In genomic region chr19:925087-925911, GRCh38 we compare ENCODE assay signal across 8 cellular contexts. TPM values are rescaled to one million over a fixed set of nuclear protein-coding genes. Genes with fewer than 3 reads are reported as not detected.
DNase-seq lines count a peak whose midpoint lies in the region; ATAC-seq and TF ChIP-seq lines count a peak whose summit lies in the region.

No MANE protein-coding gene starts in this region.

- intact Hi-C loops in PC-3 (cut with micrococcal nuclease): loop anchor here (1.0 kb wide), 1 partner anchor 57 kb away; no protein-coding TSS in a partner anchor

- H3K4me2 ChIP-seq in PC-3 (ENCODE audit: low read length): peak overlapping the region; percentile 95

- H3K9me2 ChIP-seq in PC-3 (replicated peaks; ENCODE audit: low read length): no peaks in the 10 kb centered on the region

- no peaks in the 10 kb centered on the region for H4K20me1 ChIP-seq in PC-3 (ENCODE audit: low read length)

- H3K4me1 Mint-ChIP-seq in activated T-cell treated with anti-CD3 and anti-CD28 coated beads, Interleukin-2, amount 50 U/mL, for 4 hours (ENCODE audit: low read depth): peaks cover 20% of the 10 kb centered on the region

- under 1% methylated on average over 81 of the region's 81 CpGs for WGBS in HUES64

- H3K4me1 ChIP-seq in HUES64 (ENCODE audit: insufficient read depth, low read length) (peaks cover 7% of the 10 kb centered on the region), PC-3 (ENCODE audit: insufficient read depth, low read length) (no peaks in the 10 kb centered on the region; the same call in 1 of the 2 replicates), mucosa of rectum (ENCODE audit: control insufficient read depth in 2 of 2, insufficient read depth in 2 of 2, low read length in 2 of 2) (peaks cover 8 to 9% of the 10 kb centered on the region in 2 donors)

- H3K9ac ChIP-seq in HUES64 (ENCODE audit: low read depth, low read length) (peak overlapping the region; percentile 88), PC-3 (ENCODE audit: low read length) (peak overlapping the region; percentile 51), mucosa of rectum (ENCODE audit: low read depth in 1 of 2, low read length in 2 of 2) (peak overlapping the region; percentile 68 to 76)

- H3F3A ChIP-seq in PC-3 (ENCODE audit: low read length, unreplicated experiment): no peaks in the 10 kb centered on the region

- 0 out of 2 replicates have a peak, but pooled peaks cover 3% of the 10 kb centered on the region for H3K79me2 ChIP-seq in PC-3 (ENCODE audit: low read length)

- H2AFZ ChIP-seq in PC-3 (ENCODE audit: low read length): peak overlapping the region; percentile 86

- H3K36me3 ChIP-seq in HUES64 (ENCODE audit: insufficient read depth, low read length): peaks cover 8% of the 10 kb centered on the region
- no peaks in the 10 kb centered on the region for H3K36me3 ChIP-seq in PC-3 (ENCODE audit: low read depth, low read length)
- H3K36me3 ChIP-seq in mucosa of rectum (ENCODE audit: control insufficient read depth in 2 of 2, insufficient read depth in 2 of 2, low read length in 2 of 2): no peaks in the 10 kb centered on the region

- ATAC-seq in GM21528 (IDR thresholded peaks at IDR 0.05; ENCODE audit: low FRiP score, unreplicated experiment) (peak; percentile 53), PC-3 (peak; percentile 59), esophagus mucosa (peak; percentile 56)
- peak; percentile 74 to 76 for ATAC-seq in activated T-cell treated with anti-CD3 and anti-CD28 coated beads, Interleukin-2, amount 50 U/mL, for 4 hours
- ATAC-seq in stimulated activated naive CD8-positive, alpha-beta T cell treated with anti-CD3 and anti-CD28 coated beads, Interleukin-15, Interleukin-2, amounts not matched to agents 100 U/mL and 50 U/mL, for 24 hours: peak; percentile 65

- TF ChIP-seq CTCF in PC-3 (conservative IDR thresholded peaks at IDR 0.05; ENCODE audit: low read depth, low read length): no peak

- POLR2A ChIA-PET in PC-3 (lab: Charles Lee; ENCODE audit: unreplicated experiment): no interaction called here

- H3K36me3 Mint-ChIP-seq in activated T-cell treated with anti-CD3 and anti-CD28 coated beads, Interleukin-2, amount 50 U/mL, for 4 hours (ENCODE audit: insufficient read depth): no peaks in the 10 kb centered on the region

- H3K27me3 Mint-ChIP-seq in activated T-cell treated with anti-CD3 and anti-CD28 coated beads, Interleukin-2, amount 50 U/mL, for 4 hours (ENCODE audit: low read depth): peaks cover 2% of the 10 kb centered on the region

- no peaks in the 10 kb centered on the region for H3K9me3 ChIP-seq in HUES64 (ENCODE audit: insufficient read depth, low read depth, low read length)
- H3K9me3 ChIP-seq in PC-3 (ENCODE audit: low read length): no peaks in the 10 kb centered on the region
- no peaks in the 10 kb centered on the region for H3K9me3 ChIP-seq in mucosa of rectum (ENCODE audit: control insufficient read depth in 2 of 2, low read length in 2 of 2)

- peaks cover 12% of the 10 kb centered on the region for H3K27me3 ChIP-seq in HUES64 (ENCODE audit: insufficient read depth, low read length)
- no peaks in the 10 kb centered on the region for H3K27me3 ChIP-seq in PC-3 (ENCODE audit: low read length)
- peaks cover 3 to 8% of the 10 kb centered on the region in 2 donors for H3K27me3 ChIP-seq in mucosa of rectum (ENCODE audit: control insufficient read depth in 2 of 2, insufficient read depth in 2 of 2, low read length in 2 of 2)

- H3K4me3 ChIP-seq in HUES64 (ENCODE audit: low read length) (peak overlapping the region; percentile 88), PC-3 (ENCODE audit: low read length) (peak overlapping the region; percentile 81), mucosa of rectum (ENCODE audit: low read length in 2 of 2) (peak overlapping the region; percentile 78 to 81)

- CTCF ChIA-PET in PC-3 (lab: Charles Lee): no interaction called here

- DNase-seq in DMS153 (lab: John Stamatoyannopoulos, UW): peak; percentile 29
- DNase-seq in PC-3: peak; percentile 65
- DNase-seq in activated T-cell treated with anti-CD3 and anti-CD28 coated beads, Interleukin-2, amount 50 U/mL, for 4 hours: peak; percentile 69
- DNase-seq in stimulated activated naive CD8-positive, alpha-beta T cell treated with anti-CD3 and anti-CD28 coated beads, Interleukin-15, Interleukin-2, amounts not matched to agents 100 U/mL and 50 U/mL, for 24 hours: peak; percentile 82

- H3K27ac ChIP-seq in HUES64 (ENCODE audit: low read depth, low read length): peak overlapping the region; percentile 85
- peak overlapping the region; percentile 39; the same call in 1 of the 2 replicates for H3K27ac ChIP-seq in PC-3 (ENCODE audit: low read length)
- peak overlapping the region; percentile 75 to 79 for H3K27ac ChIP-seq in mucosa of rectum (ENCODE audit: low read depth in 2 of 2, low read length in 2 of 2)

- BruUV-seq in PC-3 (replicated peaks; lab: Mats Ljungman, UMichigan): no TSS peak

- no peaks in the 10 kb centered on the region for H3K9me3 Mint-ChIP-seq in activated T-cell treated with anti-CD3 and anti-CD28 coated beads, Interleukin-2, amount 50 U/mL, for 4 hours

- peak overlapping the region; percentile 75 for H3K4me3 Mint-ChIP-seq in activated T-cell treated with anti-CD3 and anti-CD28 coated beads, Interleukin-2, amount 50 U/mL, for 4 hours

RNA-seq across cellular contexts. Expression of gene ARID3A, which starts 0.5 kb away (rescaled TPM):
- polyA plus RNA-seq in HUES64 (2013, experiment 1 of 2): 44.2 TPM
- 51.5 TPM for polyA plus RNA-seq in HUES64 (2013, experiment 2 of 2)
- total RNA-seq in PC-3 (2014; rRNA removed): 5.6 and 13.9 TPM in 2 replicates
- total RNA-seq in activated T-cell treated with anti-CD3 and anti-CD28 coated beads, Interleukin-2, amount 50 U/mL, for 4 hours: 10 to 100 TPM in 1 of 3 donors, 1 to 10 TPM in 2; 7.3 to 13.2 (median 10.0) TPM
- total RNA-seq in esophagus mucosa: 6.9 TPM

RNA-seq across cellular contexts. Expression of gene KISS1R, which starts 8.2 kb away (rescaled TPM):
- polyA plus RNA-seq in HUES64 (2013, experiment 1 of 2): 0.75 TPM
- 1.3 TPM for polyA plus RNA-seq in HUES64 (2013, experiment 2 of 2)
- total RNA-seq in PC-3 (2014; rRNA removed): 1.2 and 3.9 TPM in 2 replicates
- total RNA-seq in activated T-cell treated with anti-CD3 and anti-CD28 coated beads, Interleukin-2, amount 50 U/mL, for 4 hours: 1 to 10 TPM; 2.9 to 5.1 (median 3.3) TPM
- total RNA-seq in esophagus mucosa: not detected

RNA-seq across cellular contexts. Expression of gene R3HDM4, which starts 12.3 kb away (rescaled TPM):
- polyA plus RNA-seq in HUES64 (2013, experiment 1 of 2): 44.1 TPM
- polyA plus RNA-seq in HUES64 (2013, experiment 2 of 2): 48.1 TPM
- total RNA-seq in PC-3 (2014; rRNA removed) (34.0 and 44.9 TPM in 2 replicates), esophagus mucosa (59.2 TPM)
- total RNA-seq in activated T-cell treated with anti-CD3 and anti-CD28 coated beads, Interleukin-2, amount 50 U/mL, for 4 hours: 10 to 100 TPM; 92.3 to 97.7 (median 96.3) TPM

RNA-seq across cellular contexts. Expression of gene RNU6-9, which starts 32.0 kb away (rescaled TPM):
- polyA plus RNA-seq in HUES64 (2013, experiment 1 of 2): under 0.01 TPM
- under 0.01 TPM for polyA plus RNA-seq in HUES64 (2013, experiment 2 of 2)
- total RNA-seq in PC-3 (2014; rRNA removed) (not detected in 2 replicates), esophagus mucosa (not detected)
- total RNA-seq in activated T-cell treated with anti-CD3 and anti-CD28 coated beads, Interleukin-2, amount 50 U/mL, for 4 hours: not detected

RNA-seq across cellular contexts. Expression of gene MED16, which starts 32.3 kb away (rescaled TPM):
- 53.6 TPM for polyA plus RNA-seq in HUES64 (2013, experiment 1 of 2)
- 56.6 TPM for polyA plus RNA-seq in HUES64 (2013, experiment 2 of 2)
- total RNA-seq in PC-3 (2014; rRNA removed) (25.9 and 41.6 TPM in 2 replicates), esophagus mucosa (43.5 TPM)
- 10 to 100 TPM; 70.4 to 73.9 (median 73.6) TPM for total RNA-seq in activated T-cell treated with anti-CD3 and anti-CD28 coated beads, Interleukin-2, amount 50 U/mL, for 4 hours

Comparison
In these comparisons a context has a peak if more than half of its experiments do, and no peak if none do; other contexts are left out.
1. Peak in every context shown above with its lines: DNase-seq, ATAC-seq, H3K4me3 ChIP-seq and H3K27ac ChIP-seq.
2. DNase-seq: peak in every context shown above with its lines; median percentile 82 in stimulated activated naive CD8-positive, alpha-beta T cell treated with anti-CD3 and anti-CD28 coated beads, Interleukin-15, Interleukin-2, amounts not matched to agents 100 U/mL and 50 U/mL, for 24 hours; 69 in activated T-cell treated with anti-CD3 and anti-CD28 coated beads, Interleukin-2, amount 50 U/mL, for 4 hours; 65 in PC-3; 29 in DMS153.